Comparison of ENCODE assay signal across 2 cellular contexts in genomic region chr12:89073027-89073398, GRCh38.
TF ChIP-seq lines count a peak whose summit lies in the region.

No MANE protein-coding gene starts in this region.

TF ChIP-seq in GM23338, 12 proteins besides CTCF, POLR2A, EP300 and RAD21 (continued from another document):
- TF ChIP-seq ZNF462 (CRISPR knock-in tag; IDR thresholded peaks at IDR 0.05) (no peak), ZNF114 (CRISPR knock-in tag; IDR thresholded peaks at IDR 0.05) (no peak), ZNF331 (CRISPR knock-in tag; IDR thresholded peaks at IDR 0.05; ENCODE audit: low read depth) (no peak), POLR2AphosphoS5 (IDR thresholded peaks at IDR 0.05; ENCODE audit: low read depth) (no peak), EZH2 (IDR thresholded peaks at IDR 0.05; ENCODE audit: low read depth, unreplicated experiment) (no peak), EZH2phosphoT487 (IDR thresholded peaks at IDR 0.05; ENCODE audit: unreplicated experiment) (no peak), REST (IDR thresholded peaks at IDR 0.05; ENCODE audit: unreplicated experiment) (no peak), CREB1 (CRISPR knock-in tag; IDR thresholded peaks at IDR 0.05; ENCODE audit: low read depth) (no peak), STAT1 (IDR thresholded peaks at IDR 0.05; ENCODE audit: unreplicated experiment) (no peak), ETS1 (IDR thresholded peaks at IDR 0.05) (no peak), NANOG (IDR thresholded peaks at IDR 0.05; ENCODE audit: borderline replicate concordance) (no peak)
TF ChIP-seq in GM23338: peak in this region for 0.

TF ChIP-seq in SK-N-SH, 30 proteins besides CTCF, POLR2A, EP300 and RAD21 (continued from another document):
- TF ChIP-seq FOSL2 (IDR thresholded peaks at IDR 0.05; ENCODE audit: borderline replicate concordance, low read depth) (peak; percentile 49; the same call in 1 of the 2 replicates), NFIC (IDR thresholded peaks at IDR 0.05; ENCODE audit: borderline replicate concordance) (no peak), PBX3 (IDR thresholded peaks at IDR 0.05) (peak; percentile 61), MXI1 (IDR thresholded peaks at IDR 0.05; ENCODE audit: low read depth, low read length) (no peak), JUND (IDR thresholded peaks at IDR 0.05) (no peak; the same call in 1 of the 2 replicates), FOXJ3 (CRISPR knock-in tag; IDR thresholded peaks at IDR 0.05) (no peak), GABPA (IDR thresholded peaks at IDR 0.05; ENCODE audit: low read depth) (no peak), GATA2 (CRISPR knock-in tag; IDR thresholded peaks at IDR 0.05) (no peak)
